In the genomic region with DNA sequence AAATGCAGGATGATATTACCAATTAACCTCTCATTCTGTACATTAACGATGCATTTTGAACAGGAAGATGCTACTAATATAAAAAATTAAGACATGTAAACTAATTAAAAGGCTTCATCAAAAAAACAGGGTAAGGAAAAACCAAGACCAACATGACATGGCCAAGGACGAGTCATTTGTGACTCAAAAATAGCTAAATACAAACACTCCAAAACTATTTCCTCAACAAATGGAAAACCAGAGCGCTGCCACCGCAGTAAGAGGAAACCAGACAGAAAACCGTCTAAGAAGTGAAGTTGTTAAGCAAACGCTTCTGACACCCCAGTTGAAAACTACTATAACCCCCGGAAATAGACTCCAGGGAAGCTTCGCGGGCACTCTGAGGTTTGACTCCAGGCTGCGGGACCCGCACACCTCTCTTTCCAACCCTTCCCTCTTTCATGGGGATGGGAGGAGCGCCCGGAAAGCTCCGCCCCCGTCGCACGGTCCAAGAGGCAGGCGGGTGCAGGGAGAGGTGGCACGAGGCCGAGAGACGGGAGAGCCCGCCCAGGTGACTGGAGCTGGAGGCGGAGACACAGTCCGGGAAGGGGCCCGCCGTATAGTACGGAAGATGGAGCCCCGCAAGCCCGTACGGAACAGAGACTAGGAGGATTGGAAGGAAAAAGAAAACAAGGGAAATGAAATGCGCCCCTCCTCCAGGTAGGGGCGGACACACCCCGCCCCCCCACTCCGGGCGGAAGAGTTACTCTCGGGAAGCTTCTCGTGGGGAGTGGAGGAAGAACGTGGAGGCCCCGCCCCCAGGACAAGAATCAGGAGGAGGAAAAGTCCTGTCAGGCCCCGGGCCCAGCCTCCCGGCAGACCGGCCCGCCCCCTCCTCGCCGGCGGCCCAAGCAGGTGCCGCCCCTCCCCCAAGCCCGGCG, we compare ENCODE assay signal across 1 cellular context.
TF ChIP-seq lines count a peak whose summit lies in the region.

No MANE protein-coding gene starts in this region.

TF ChIP-seq in HepG2, 621 proteins besides CTCF, POLR2A, EP300 and RAD21 (continued from another document and continues in another):
- TF ChIP-seq MLXIP (CRISPR knock-in tag; IDR thresholded peaks at IDR 0.05; ENCODE audit: borderline replicate concordance) = no peak
- no peak for TF ChIP-seq ZKSCAN8 (CRISPR knock-in tag; IDR thresholded peaks at IDR 0.05; ENCODE audit: borderline replicate concordance)
- no peak for TF ChIP-seq ZNF224 (CRISPR knock-in tag; IDR thresholded peaks at IDR 0.05)
- TF ChIP-seq KLF15 (CRISPR knock-in tag; IDR thresholded peaks at IDR 0.05; ENCODE audit: borderline replicate concordance) = 0 out of 2 replicates have a peak, but pooled peaks have one; percentile 20
- no peak for TF ChIP-seq PCBP2 (optimal IDR thresholded peaks at IDR 0.05; ENCODE audit: low read depth, low read length, poor library complexity, severe bottlenecking)
- TF ChIP-seq THAP11 (CRISPR knock-in tag; IDR thresholded peaks at IDR 0.05) = peak; percentile 83
- no peak; the same call in 1 of the 2 replicates for TF ChIP-seq NR1H2 (CRISPR knock-in tag; IDR thresholded peaks at IDR 0.05; ENCODE audit: borderline replicate concordance, low read depth)
- 0 out of 2 replicates have a peak, but pooled peaks have one; percentile 32 for TF ChIP-seq ZBTB7B (CRISPR knock-in tag; IDR thresholded peaks at IDR 0.05)
- TF ChIP-seq, protein P1, sequence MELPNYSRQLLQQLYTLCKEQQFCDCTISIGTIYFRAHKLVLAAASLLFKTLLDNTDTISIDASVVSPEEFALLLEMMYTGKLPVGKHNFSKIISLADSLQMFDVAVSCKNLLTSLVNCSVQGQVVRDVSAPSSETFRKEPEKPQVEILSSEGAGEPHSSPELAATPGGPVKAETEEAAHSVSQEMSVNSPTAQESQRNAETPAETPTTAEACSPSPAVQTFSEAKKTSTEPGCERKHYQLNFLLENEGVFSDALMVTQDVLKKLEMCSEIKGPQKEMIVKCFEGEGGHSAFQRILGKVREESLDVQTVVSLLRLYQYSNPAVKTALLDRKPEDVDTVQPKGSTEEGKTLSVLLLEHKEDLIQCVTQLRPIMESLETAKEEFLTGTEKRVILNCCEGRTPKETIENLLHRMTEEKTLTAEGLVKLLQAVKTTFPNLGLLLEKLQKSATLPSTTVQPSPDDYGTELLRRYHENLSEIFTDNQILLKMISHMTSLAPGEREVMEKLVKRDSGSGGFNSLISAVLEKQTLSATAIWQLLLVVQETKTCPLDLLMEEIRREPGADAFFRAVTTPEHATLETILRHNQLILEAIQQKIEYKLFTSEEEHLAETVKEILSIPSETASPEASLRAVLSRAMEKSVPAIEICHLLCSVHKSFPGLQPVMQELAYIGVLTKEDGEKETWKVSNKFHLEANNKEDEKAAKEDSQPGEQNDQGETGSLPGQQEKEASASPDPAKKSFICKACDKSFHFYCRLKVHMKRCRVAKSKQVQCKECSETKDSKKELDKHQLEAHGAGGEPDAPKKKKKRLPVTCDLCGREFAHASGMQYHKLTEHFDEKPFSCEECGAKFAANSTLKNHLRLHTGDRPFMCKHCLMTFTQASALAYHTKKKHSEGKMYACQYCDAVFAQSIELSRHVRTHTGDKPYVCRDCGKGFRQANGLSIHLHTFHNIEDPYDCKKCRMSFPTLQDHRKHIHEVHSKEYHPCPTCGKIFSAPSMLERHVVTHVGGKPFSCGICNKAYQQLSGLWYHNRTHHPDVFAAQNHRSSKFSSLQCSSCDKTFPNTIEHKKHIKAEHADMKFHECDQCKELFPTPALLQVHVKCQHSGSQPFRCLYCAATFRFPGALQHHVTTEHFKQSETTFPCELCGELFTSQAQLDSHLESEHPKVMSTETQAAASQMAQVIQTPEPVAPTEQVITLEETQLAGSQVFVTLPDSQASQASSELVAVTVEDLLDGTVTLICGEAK (IDR thresholded peaks at IDR 0.05) = no peak
- TF ChIP-seq, protein P1 (CRISPR knock-in tag; IDR thresholded peaks at IDR 0.05) = no peak
- TF ChIP-seq TBP (CRISPR knock-in tag; IDR thresholded peaks at IDR 0.05) = no peak
- TF ChIP-seq MIER2 (CRISPR knock-in tag; IDR thresholded peaks at IDR 0.05) = no peak
- TF ChIP-seq ELF1 (CRISPR knock-in tag; IDR thresholded peaks at IDR 0.05) = peak; percentile 67
- TF ChIP-seq SRSF1 (optimal IDR thresholded peaks at IDR 0.05; ENCODE audit: low read depth, low read length) = no peak
- 0 out of 2 replicates have a peak, but pooled peaks have one; percentile 78 for TF ChIP-seq IRX3 (CRISPR knock-in tag; IDR thresholded peaks at IDR 0.05; ENCODE audit: borderline replicate concordance, low read depth)
- no peak for TF ChIP-seq ZNF329 (CRISPR knock-in tag; IDR thresholded peaks at IDR 0.05; ENCODE audit: low read depth)
- TF ChIP-seq ZNF709 (CRISPR knock-in tag; IDR thresholded peaks at IDR 0.05) = no peak
- peak; percentile 75 for TF ChIP-seq YEATS4 (CRISPR knock-in tag; IDR thresholded peaks at IDR 0.05; ENCODE audit: borderline replicate concordance)
- no peak for TF ChIP-seq ZNF552 (CRISPR knock-in tag; IDR thresholded peaks at IDR 0.05; ENCODE audit: borderline replicate concordance)
- no peak for TF ChIP-seq MYPOP (CRISPR knock-in tag; IDR thresholded peaks at IDR 0.05)
- TF ChIP-seq SATB2 (CRISPR knock-in tag; IDR thresholded peaks at IDR 0.05) = no peak
- no peak for TF ChIP-seq FOXP1 (IDR thresholded peaks at IDR 0.05)
- no peak for TF ChIP-seq FOXP1 (CRISPR knock-in tag; IDR thresholded peaks at IDR 0.05)
- no peak for TF ChIP-seq KDM5B (CRISPR knock-in tag; IDR thresholded peaks at IDR 0.05; ENCODE audit: borderline replicate concordance)
- TF ChIP-seq ZNF549 (CRISPR knock-in tag; IDR thresholded peaks at IDR 0.05) = no peak
- TF ChIP-seq ZFAT (CRISPR knock-in tag; conservative IDR thresholded peaks at IDR 0.05) = no peak
- TF ChIP-seq, protein P2, sequence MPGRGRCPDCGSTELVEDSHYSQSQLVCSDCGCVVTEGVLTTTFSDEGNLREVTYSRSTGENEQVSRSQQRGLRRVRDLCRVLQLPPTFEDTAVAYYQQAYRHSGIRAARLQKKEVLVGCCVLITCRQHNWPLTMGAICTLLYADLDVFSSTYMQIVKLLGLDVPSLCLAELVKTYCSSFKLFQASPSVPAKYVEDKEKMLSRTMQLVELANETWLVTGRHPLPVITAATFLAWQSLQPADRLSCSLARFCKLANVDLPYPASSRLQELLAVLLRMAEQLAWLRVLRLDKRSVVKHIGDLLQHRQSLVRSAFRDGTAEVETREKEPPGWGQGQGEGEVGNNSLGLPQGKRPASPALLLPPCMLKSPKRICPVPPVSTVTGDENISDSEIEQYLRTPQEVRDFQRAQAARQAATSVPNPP (CRISPR knock-in tag; IDR thresholded peaks at IDR 0.05) = no peak
- no peak for TF ChIP-seq ZMYM3 (CRISPR knock-in tag; IDR thresholded peaks at IDR 0.05)
- TF ChIP-seq, protein P3, sequence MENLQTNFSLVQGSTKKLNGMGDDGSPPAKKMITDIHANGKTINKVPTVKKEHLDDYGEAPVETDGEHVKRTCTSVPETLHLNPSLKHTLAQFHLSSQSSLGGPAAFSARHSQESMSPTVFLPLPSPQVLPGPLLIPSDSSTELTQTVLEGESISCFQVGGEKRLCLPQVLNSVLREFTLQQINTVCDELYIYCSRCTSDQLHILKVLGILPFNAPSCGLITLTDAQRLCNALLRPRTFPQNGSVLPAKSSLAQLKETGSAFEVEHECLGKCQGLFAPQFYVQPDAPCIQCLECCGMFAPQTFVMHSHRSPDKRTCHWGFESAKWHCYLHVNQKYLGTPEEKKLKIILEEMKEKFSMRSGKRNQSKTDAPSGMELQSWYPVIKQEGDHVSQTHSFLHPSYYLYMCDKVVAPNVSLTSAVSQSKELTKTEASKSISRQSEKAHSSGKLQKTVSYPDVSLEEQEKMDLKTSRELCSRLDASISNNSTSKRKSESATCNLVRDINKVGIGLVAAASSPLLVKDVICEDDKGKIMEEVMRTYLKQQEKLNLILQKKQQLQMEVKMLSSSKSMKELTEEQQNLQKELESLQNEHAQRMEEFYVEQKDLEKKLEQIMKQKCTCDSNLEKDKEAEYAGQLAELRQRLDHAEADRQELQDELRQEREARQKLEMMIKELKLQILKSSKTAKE (CRISPR knock-in tag; IDR thresholded peaks at IDR 0.05; ENCODE audit: borderline replicate concordance) = peak; percentile 39; the same call in 1 of the 2 replicates
- peak; percentile 10; the same call in 1 of the 2 replicates for TF ChIP-seq GFI1 (CRISPR knock-in tag; IDR thresholded peaks at IDR 0.05; ENCODE audit: borderline replicate concordance)
- no peak; the same call in 1 of the 2 replicates for TF ChIP-seq CSRNP1 (CRISPR knock-in tag; IDR thresholded peaks at IDR 0.05)
- TF ChIP-seq GLMP (CRISPR knock-in tag; IDR thresholded peaks at IDR 0.05; ENCODE audit: borderline replicate concordance) = no peak
- no peak for TF ChIP-seq SOX6 (IDR thresholded peaks at IDR 0.05)
- TF ChIP-seq SOX6 (CRISPR knock-in tag; IDR thresholded peaks at IDR 0.05) = peak; percentile 31; the same call in 1 of the 2 replicates
- no peak for TF ChIP-seq JUND (CRISPR knock-in tag; IDR thresholded peaks at IDR 0.05)
